15 cellular contexts compared by ENCODE assay signal in the genomic region with DNA sequence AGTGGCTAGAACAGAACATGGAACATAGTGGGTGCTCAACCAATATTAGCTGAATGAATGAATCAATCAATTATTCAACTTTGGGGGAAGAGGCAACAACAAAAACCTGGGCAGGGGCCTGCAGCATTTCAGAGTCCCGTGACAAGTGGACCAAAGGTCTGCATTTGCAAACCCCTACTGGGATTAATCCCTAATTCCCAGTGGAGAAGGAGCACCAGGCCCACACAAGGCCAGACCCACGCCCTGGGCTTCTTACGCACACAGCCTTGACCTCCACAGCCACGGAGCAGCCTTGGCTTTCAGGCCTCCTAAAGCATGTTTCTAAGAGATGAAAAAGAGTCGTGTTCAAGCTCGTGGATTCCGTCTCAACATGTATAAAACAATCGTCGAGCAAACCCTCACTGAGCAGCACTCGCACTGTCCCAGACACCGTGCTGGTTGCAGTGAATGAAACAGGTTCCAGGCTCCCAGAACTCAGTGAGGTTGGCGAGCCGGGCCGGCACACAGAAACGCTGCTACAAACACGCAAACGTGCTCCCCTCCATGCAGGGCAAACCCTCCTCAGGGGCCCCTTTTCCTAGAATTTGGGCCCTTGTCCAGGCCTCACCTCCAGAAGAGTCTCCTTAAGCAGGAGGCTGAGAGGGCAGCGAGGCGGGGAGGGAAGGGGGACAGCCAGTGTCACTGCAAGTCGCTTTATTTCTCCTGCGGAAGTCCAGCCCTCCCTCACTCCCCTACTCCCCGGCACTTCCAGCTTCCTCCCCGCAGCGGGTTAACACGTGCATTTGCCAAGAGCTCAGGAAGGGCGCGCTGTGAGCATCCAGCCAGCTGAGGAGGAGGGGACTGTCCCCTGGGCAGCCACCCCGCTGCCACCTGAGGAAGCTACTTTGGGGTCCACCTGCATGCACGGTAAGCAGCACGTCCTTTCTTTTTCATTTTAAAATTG.
DNase-seq lines count a peak whose midpoint lies in the region; TF ChIP-seq lines count a peak whose summit lies in the region.
"Had no signal": no experiment of that assay in that cellular context is flagged by ENCODE, and none has a peak within 500 bp of the region (broad histone marks: within the 10 kb centered on the region; RNA-seq: fewer than 3 reads in every experiment).

No MANE protein-coding gene starts in this region.

- WGBS in H9 (ENCODE audit: extremely low coverage, insufficient read length, low lambda C conversion rate) = no CpG with 5 or more reads among the region's 30 CpGs
- WGBS in neuronal stem cell (ENCODE audit: extremely low coverage in 2 of 2, insufficient read length in 2 of 2, insufficient replicate concordance in 1 of 2), 2 donors = no CpG with 5 or more reads among the region's 30 CpGs

- H3K4me3 Mint-ChIP-seq in H9 = no peak overlapping the region

- H3K27ac ChIP-seq in H9 (ENCODE audit: insufficient read length, low read depth, low read length) = no peak overlapping the region
- no peak overlapping the region for H3K27ac ChIP-seq in neuronal stem cell (replicated peaks; ENCODE audit: low read length)
- H3K27ac ChIP-seq: BLaER1 treated with 17β-estradiol and CSF1 and Interleukin-3, amounts not matched to agents 10 nM and 100 nM; GM23248 had no signal

- no peak overlapping the region for H3K56ac ChIP-seq in H9 (ENCODE audit: insufficient read length, low read depth, low read length)

- no peak for TF ChIP-seq CTCF in GM10266 (IDR thresholded peaks at IDR 0.05; ENCODE audit: control insufficient read depth, insufficient read depth, low read depth, missing control alignments)
- no peak; the same call in 2 of the 3 replicates for TF ChIP-seq CTCF in H9 (conservative IDR thresholded peaks at IDR 0.05)

- H3K4me1 Mint-ChIP-seq in H9 = peaks cover 10 to 17% of the 10 kb centered on the region in 2 experiments

- H3K4me2 ChIP-seq in H9 (ENCODE audit: insufficient read depth, insufficient read length, low read length) = no peak overlapping the region
- no peak overlapping the region for H3K4me2 ChIP-seq in neuronal stem cell (ENCODE audit: insufficient read depth, low read length, poor library complexity, severe bottlenecking)

- H3K14ac ChIP-seq in H9 (ENCODE audit: insufficient read depth, low read length) (peak overlapping the region; percentile 8), neuronal stem cell (ENCODE audit: low read length) (no peak overlapping the region)

- H4K20me1 ChIP-seq in H9 (ENCODE audit: control insufficient read depth, insufficient read depth, insufficient read length) = no peaks in the 10 kb centered on the region
- H4K20me1 ChIP-seq: BLaER1 treated with 17β-estradiol and CSF1 and Interleukin-3, amounts not matched to agents 10 nM and 100 nM had no signal

- H2BK12ac ChIP-seq in H9 (ENCODE audit: insufficient read length, low read depth, low read length) = no peak overlapping the region
- H2BK12ac ChIP-seq in neuronal stem cell (ENCODE audit: low read length) = no peak overlapping the region

- H3T11ph ChIP-seq in H9 (ENCODE audit: low read length) = no peak overlapping the region

- H4K5ac ChIP-seq in H9 (ENCODE audit: insufficient read length, low read depth, low read length) = no peak overlapping the region

- H3K4me1 ChIP-seq in H9 (ENCODE audit: insufficient read depth, low read length) = no peaks in the 10 kb centered on the region
- H3K4me1 ChIP-seq in neuronal stem cell (ENCODE audit: control insufficient read depth in 2 of 2, insufficient read depth in 1 of 2, low read depth in 1 of 2, low read length in 2 of 2) = peaks cover 0 to 1% of the 10 kb centered on the region in 2 donors

- no peaks in the 10 kb centered on the region for H3K36me3 ChIP-seq in neuronal stem cell (replicated peaks in 1 of 2; ENCODE audit: control insufficient read depth in 2 of 2, insufficient read depth in 2 of 2, low read length in 2 of 2)
- H3K36me3 ChIP-seq: BLaER1 treated with 17β-estradiol and CSF1 and Interleukin-3, amounts not matched to agents 10 nM and 100 nM had no signal

- H3K4me3 ChIP-seq in neuronal stem cell (ENCODE audit: low read length in 2 of 2) = no peak overlapping the region
- H3K4me3 ChIP-seq: BLaER1 treated with 17β-estradiol and CSF1 and Interleukin-3, amounts not matched to agents 10 nM and 100 nM; GM12878; GM23248 had no signal

- H3K9me3 ChIP-seq in H9 (ENCODE audit: control insufficient read depth, low read depth, low read length) = no peaks in the 10 kb centered on the region
- no peaks in the 10 kb centered on the region for H3K9me3 ChIP-seq in neuronal stem cell (replicated peaks in 1 of 2; ENCODE audit: control insufficient read depth in 2 of 2, insufficient read depth in 1 of 2, low read depth in 1 of 2, low read length in 2 of 2)
- H3K9me3 ChIP-seq: BLaER1 treated with 17β-estradiol and CSF1 and Interleukin-3, amounts not matched to agents 10 nM and 100 nM had no signal

- H3K79me2 ChIP-seq in H9 (ENCODE audit: insufficient read depth, low read length) = no peaks in the 10 kb centered on the region; the same call in 1 of the 2 replicates

- no peak overlapping the region for H2BK20ac ChIP-seq in H9 (ENCODE audit: low read depth, low read length, poor library complexity, severe bottlenecking)

- H4K8ac ChIP-seq in H9 (replicated peaks; ENCODE audit: insufficient read length, low read depth, low read length) (no peak overlapping the region), neuronal stem cell (ENCODE audit: low read depth, low read length) (no peak overlapping the region)

- H3K4ac ChIP-seq in H9 (ENCODE audit: low read depth, low read length) (no peak overlapping the region), neuronal stem cell (ENCODE audit: low read length) (no peak overlapping the region)

- no peaks in the 10 kb centered on the region for H3K79me1 ChIP-seq in H9 (ENCODE audit: insufficient read depth, low read depth, low read length, poor library complexity, severe bottlenecking)
- no peaks in the 10 kb centered on the region for H3K79me1 ChIP-seq in neuronal stem cell (ENCODE audit: low read depth, low read length)

- H3K27ac Mint-ChIP-seq in H9 = no peak overlapping the region; a peak in 1 of 7 replicates

- H2BK120ac ChIP-seq in H9 (ENCODE audit: low read depth, low read length, poor library complexity, severe bottlenecking) (no peak overlapping the region), neuronal stem cell (ENCODE audit: low read depth, low read length) (no peak overlapping the region)

- H4K91ac ChIP-seq in H9 (ENCODE audit: insufficient read length, low read depth, low read length) (no peak overlapping the region), neuronal stem cell (ENCODE audit: low read depth, low read length, poor library complexity) (no peak overlapping the region)

- no peak overlapping the region for H2AFZ ChIP-seq in H9 (ENCODE audit: low read length)
- H2AFZ ChIP-seq in neuronal stem cell (ENCODE audit: low read length) = no peak overlapping the region
- H2AFZ ChIP-seq: GM23248 had no signal

- intact Hi-C loops in head of caudate nucleus (cut with DNase I) = no loop called here

- no peak overlapping the region for H2BK5ac ChIP-seq in H9 (ENCODE audit: insufficient read length, low read length)
- H2BK5ac ChIP-seq in neuronal stem cell (ENCODE audit: low read length) = no peak overlapping the region

- peaks cover 2% of the 10 kb centered on the region for H3K27me3 Mint-ChIP-seq in H9 (ENCODE audit: low read depth)

- H2AK5ac ChIP-seq in H9 (ENCODE audit: insufficient read length, low read length) (no peak overlapping the region), neuronal stem cell (ENCODE audit: low read depth, low read length) (no peak overlapping the region)

- DNase-seq in GM10266 (ENCODE audit: extremely low spot score) (peak; percentile 5), H9 (peak; percentile 69), iPS DF 19.7 (ENCODE audit: low read depth, low spot score) (peak; percentile 33), neuronal stem cell (ENCODE audit: low spot score) (no peak), head of caudate nucleus (no peak), GF-D8 (lab: John Stamatoyannopoulos, UW) (no peak), NCI-H2196 treated with DMSO at 0.1 percent for 48 hours (lab: John Stamatoyannopoulos, UW; ENCODE audit: unreplicated experiment) (no peak)
- DNase-seq: GM23248, KG1, NCI-H1092 treated with DMSO at 0.1 percent for 48 hours, NCI-H187 treated with DMSO at 0.1 percent for 48 hours, NCI-H510A, SIG-M5 had no signal

- H2BK15ac ChIP-seq in H9 (ENCODE audit: low read depth, low read length) = no peak overlapping the region
- H2BK15ac ChIP-seq in neuronal stem cell (ENCODE audit: low read length) = no peak overlapping the region

- no peaks in the 10 kb centered on the region for H3K27me3 ChIP-seq in H9 (ENCODE audit: insufficient read depth, low read length)
- H3K27me3 ChIP-seq in neuronal stem cell (ENCODE audit: control insufficient read depth in 3 of 3, insufficient read depth in 3 of 3, low read depth in 1 of 3, low read length in 3 of 3) = no peaks in the 10 kb centered on the region
- H3K27me3 ChIP-seq: BLaER1 treated with 17β-estradiol and CSF1 and Interleukin-3, amounts not matched to agents 10 nM and 100 nM had no signal

- H3K36me3 Mint-ChIP-seq in H9 (ENCODE audit: insufficient read depth in 1 of 3, low read depth in 3 of 3) = no peaks in the 10 kb centered on the region; a peak in 1 of 7 replicates

- no peaks in the 10 kb centered on the region for H3K9me3 Mint-ChIP-seq in H9

- no peaks in the 10 kb centered on the region for H3K23me2 ChIP-seq in H9 (ENCODE audit: insufficient read length, low read depth, low read length, poor library complexity, severe bottlenecking)

- H3K18ac ChIP-seq in H9 (ENCODE audit: insufficient read length, low read depth, low read length) (no peak overlapping the region), neuronal stem cell (ENCODE audit: low read length) (peak overlapping the region; percentile 4)

- H3K9ac ChIP-seq in H9 (ENCODE audit: extremely low read depth, insufficient read length, low read length) (no peak overlapping the region), neuronal stem cell (ENCODE audit: low read depth, low read length, poor library complexity) (peak overlapping the region; percentile 61)
- H3K9ac ChIP-seq: BLaER1 treated with 17β-estradiol and CSF1 and Interleukin-3, amounts not matched to agents 10 nM and 100 nM; GM23248 had no signal

- no peak overlapping the region for H3K23ac ChIP-seq in H9 (ENCODE audit: insufficient read length, low read depth, low read length)
- no peak overlapping the region for H3K23ac ChIP-seq in neuronal stem cell (ENCODE audit: low read depth, low read length, poor library complexity)

Comparison
In these comparisons a context has a peak if more than half of its experiments do, and no peak if none do; other contexts are left out.
1. DNase-seq: peak in GM10266 (single experiment), H9 (single experiment) and iPS DF 19.7 (single experiment); none in neuronal stem cell (single experiment), head of caudate nucleus (0 of 42), GF-D8 (single experiment) and NCI-H2196 treated with DMSO at 0.1 percent for 48 hours (single experiment).